8 cellular contexts compared by ENCODE assay signal in the genomic region with DNA sequence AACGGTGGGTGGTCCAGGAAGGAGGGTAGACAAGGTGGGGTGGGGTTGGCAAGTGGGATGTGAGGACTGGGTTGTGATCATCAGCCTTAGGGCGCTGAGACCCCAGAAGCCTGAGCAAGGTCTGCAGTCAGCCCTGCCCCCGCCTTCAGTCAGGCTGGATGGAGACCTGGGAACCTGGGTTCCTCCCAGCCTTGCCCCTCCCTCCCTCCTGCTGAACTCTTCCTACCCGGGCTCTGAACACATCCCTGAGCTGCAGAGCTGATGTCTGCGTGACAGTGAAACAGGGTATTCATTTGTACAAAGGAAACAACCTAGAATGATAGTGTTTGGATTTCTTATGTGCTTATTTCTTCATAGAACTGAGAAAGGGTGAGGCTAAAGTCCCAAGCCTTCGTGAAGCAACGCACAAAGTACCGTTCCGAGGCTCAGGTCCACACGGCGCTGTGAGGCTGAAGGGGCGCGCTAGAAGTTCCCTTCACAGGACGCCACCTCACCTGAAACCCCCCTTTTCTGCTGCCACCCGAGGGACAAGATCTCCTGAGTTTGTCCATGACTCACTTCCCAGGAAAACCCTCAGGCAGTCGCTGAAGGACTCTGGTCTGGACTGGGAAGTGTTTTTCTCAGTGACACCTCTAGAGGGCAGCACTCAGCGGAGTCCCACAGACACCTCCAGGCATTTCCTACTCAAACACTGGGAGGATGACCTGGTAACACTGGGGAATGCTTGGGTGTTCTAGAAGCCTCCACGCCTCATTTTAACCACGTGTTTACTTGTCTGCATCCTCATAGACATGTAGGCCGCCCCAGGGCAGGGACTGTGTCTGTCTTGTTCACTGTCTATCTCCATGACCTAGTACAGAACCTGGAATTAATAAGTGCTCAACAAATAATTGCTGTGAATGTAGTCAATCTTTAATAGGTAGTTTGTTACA. TPM values are rescaled to one million over a fixed set of nuclear protein-coding genes. Genes with fewer than 3 reads are reported as not detected.
A peak's percentile ranks its signal among the peaks of the same experiment; 100 is the strongest.
DNase-seq lines count a peak whose midpoint lies in the region; ATAC-seq and TF ChIP-seq lines count a peak whose summit lies in the region.

No MANE protein-coding gene starts in this region.

- H3K27me3 ChIP-seq in thoracic aorta (replicated peaks; ENCODE audit: insufficient read depth), result no peaks in the 10 kb centered on the region

- no peaks in the 10 kb centered on the region for H3K4me1 Mint-ChIP-seq in natural killer cell treated with Interleukin-12 subunit alpha and Interleukin-12 subunit beta and Interleukin-15 and Interleukin-18, amount 100 ng/mL, for 72 hours (ENCODE audit: low read depth in 2 of 2)

- H3K27me3 Mint-ChIP-seq in natural killer cell treated with Interleukin-12 subunit alpha and Interleukin-12 subunit beta and Interleukin-15 and Interleukin-18, amount 100 ng/mL, for 72 hours, result peaks cover 26 to 40% of the 10 kb centered on the region in 2 donors

- no peaks in the 10 kb centered on the region for H3K4me1 ChIP-seq in thoracic aorta (ENCODE audit: control insufficient read depth in 1 of 2, low read depth in 2 of 2)

- H3K9me3 ChIP-seq in thoracic aorta, result no peaks in the 10 kb centered on the region

- ATAC-seq in HG03039 (IDR thresholded peaks at IDR 0.05; ENCODE audit: unreplicated experiment) (peak; percentile 76), thoracic aorta (ENCODE audit: insufficient number of reproducible peaks, low FRiP score, low read depth) (no peak)
- peak; percentile 53 to 88 for ATAC-seq in natural killer cell treated with Interleukin-12 subunit alpha and Interleukin-12 subunit beta and Interleukin-15 and Interleukin-18, amount 100 ng/mL, for 72 hours

- H3K27ac Mint-ChIP-seq in natural killer cell treated with Interleukin-12 subunit alpha and Interleukin-12 subunit beta and Interleukin-15 and Interleukin-18, amount 100 ng/mL, for 72 hours, result no peak overlapping the region

- H3K4me3 Mint-ChIP-seq in natural killer cell treated with Interleukin-12 subunit alpha and Interleukin-12 subunit beta and Interleukin-15 and Interleukin-18, amount 100 ng/mL, for 72 hours, result no peak overlapping the region

- no peaks in the 10 kb centered on the region for H3K36me3 Mint-ChIP-seq in natural killer cell treated with Interleukin-12 subunit alpha and Interleukin-12 subunit beta and Interleukin-15 and Interleukin-18, amount 100 ng/mL, for 72 hours

- H3K4me3 ChIP-seq in GM12875 (ENCODE audit: low read depth, low read length), result no peak overlapping the region
- H3K4me3 ChIP-seq in epithelial cell of proximal tubule (ENCODE audit: low read depth, low read length), result no peak overlapping the region
- H3K4me3 ChIP-seq in thoracic aorta, result no peak overlapping the region

- peak; percentile 80 for TF ChIP-seq CTCF in GM12875 (IDR thresholded peaks at IDR 0.05; ENCODE audit: borderline replicate concordance, insufficient read depth, low read depth, low read length)
- peak; percentile 82 for TF ChIP-seq CTCF in epithelial cell of proximal tubule (conservative IDR thresholded peaks at IDR 0.05; ENCODE audit: low read depth, low read length)
- peak; percentile 39 for TF ChIP-seq CTCF in thoracic aorta (IDR thresholded peaks at IDR 0.05)

- H3K36me3 ChIP-seq in thoracic aorta, result no peaks in the 10 kb centered on the region

- DNase-seq in 8988T (peak; percentile 58), NCI-H69 (lab: John Stamatoyannopoulos, UW) (peak; percentile 79), epithelial cell of proximal tubule (ENCODE audit: low read depth) (no peak), thoracic aorta (ENCODE audit: low spot score) (no peak)
- DNase-seq in activated CD8-positive, alpha-beta memory T cell treated with anti-CD3 and anti-CD28 coated beads for 24 hours, result peak; percentile 79
- peak; percentile 68 for DNase-seq in natural killer cell treated with Interleukin-12 subunit alpha and Interleukin-12 subunit beta and Interleukin-15 and Interleukin-18, amount 100 ng/mL, for 72 hours (ENCODE audit: low spot score)

- no peak overlapping the region for H3K27ac ChIP-seq in thoracic aorta

- H3K9me3 Mint-ChIP-seq in natural killer cell treated with Interleukin-12 subunit alpha and Interleukin-12 subunit beta and Interleukin-15 and Interleukin-18, amount 100 ng/mL, for 72 hours, result no peaks in the 10 kb centered on the region

RNA-seq across cellular contexts. Expression of a gene that starts 1.2 kb away (rescaled TPM):
- total RNA-seq in epithelial cell of proximal tubule, result not detected in 2 replicates
- not detected for total RNA-seq in natural killer cell treated with Interleukin-12 subunit alpha and Interleukin-12 subunit beta and Interleukin-15 and Interleukin-18, amount 100 ng/mL, for 72 hours
- not detected for total RNA-seq in thoracic aorta

RNA-seq across cellular contexts. Expression of a gene that starts 35.8 kb away (rescaled TPM):
- not detected in 2 replicates for total RNA-seq in epithelial cell of proximal tubule
- not detected for total RNA-seq in natural killer cell treated with Interleukin-12 subunit alpha and Interleukin-12 subunit beta and Interleukin-15 and Interleukin-18, amount 100 ng/mL, for 72 hours
- total RNA-seq in thoracic aorta, result not detected

Comparison
In these comparisons a context has a peak if more than half of its experiments do, and no peak if none do; other contexts are left out.
1. DNase-seq: peak in 8988T (single experiment), NCI-H69 (single experiment), activated CD8-positive, alpha-beta memory T cell treated with anti-CD3 and anti-CD28 coated beads for 24 hours (single experiment) and natural killer cell treated with Interleukin-12 subunit alpha and Interleukin-12 subunit beta and Interleukin-15 and Interleukin-18, amount 100 ng/mL, for 72 hours (single experiment); none in epithelial cell of proximal tubule (single experiment) and thoracic aorta (single experiment).
2. Peak in every context shown above with its lines, with median percentiles within 50 percentile points of each other: CTCF ChIP-seq.